Comparison of ENCODE assay signal across 10 cellular contexts in genomic region chr2:21043744-21044532, GRCh38. TPM values are rescaled to one million over a fixed set of nuclear protein-coding genes. Genes with fewer than 3 reads are reported as not detected.
DNase-seq lines count a peak whose midpoint lies in the region; ATAC-seq and TF ChIP-seq lines count a peak whose summit lies in the region.
"Had no signal": no experiment of that assay in that cellular context is flagged by ENCODE, and none has a peak within 500 bp of the region (broad histone marks: within the 10 kb centered on the region; RNA-seq: fewer than 3 reads in every experiment).

APOB (minus strand) TSS chr2:21044073; CDS start chr2:21043945, 128 bp downstream.

- H3K4me1 ChIP-seq in adipocyte (ENCODE audit: control insufficient read depth, insufficient read depth, low read length) (peaks cover 37% of the 10 kb centered on the region), smooth muscle cell (ENCODE audit: low read depth) (peaks cover 6% of the 10 kb centered on the region)

- 13% methylated on average over 50 of the region's 51 CpGs for WGBS in smooth muscle cell (ENCODE audit: low lambda C conversion rate)

- H3K27me3 ChIP-seq in adipocyte (replicated peaks; ENCODE audit: control insufficient read depth, insufficient read depth, low read length) (no peaks in the 10 kb centered on the region), smooth muscle cell (ENCODE audit: low read depth) (peaks cover 45% of the 10 kb centered on the region)
- H3K27me3 ChIP-seq: ovary had no signal

- H3K27me3 Mint-ChIP-seq in immature natural killer cell (ENCODE audit: low read depth in 3 of 3) (peaks cover 4 to 7% (median 6%) of the 10 kb centered on the region in 3 donors), HFFc6 (ENCODE audit: insufficient read depth) (no peaks in the 10 kb centered on the region)

- DNase-seq in adipocyte (ENCODE audit: low read depth) (peak; percentile 3), immature natural killer cell (no peak), smooth muscle cell (lab: John Stamatoyannopoulos, UW; ENCODE audit: unreplicated experiment) (peak; percentile 23), HFFc6 (no peak)
- no peak for DNase-seq in activated CD8-positive, alpha-beta memory T cell treated with anti-CD3 and anti-CD28 coated beads for 24 hours
- DNase-seq: SHP77 treated with DMSO at 0.1 percent for 48 hours had no signal

- no peak within 1 kb of the TSS for H2AFZ ChIP-seq in smooth muscle cell (ENCODE audit: low read depth)

- H3K36me3 ChIP-seq in adipocyte (ENCODE audit: control insufficient read depth, insufficient read depth, low read length, severe bottlenecking): no peaks in the 10 kb centered on the region
- H3K36me3 ChIP-seq in smooth muscle cell (ENCODE audit: low read depth): no peaks in the 10 kb centered on the region
- H3K36me3 ChIP-seq: ovary had no signal

- H3K27ac Mint-ChIP-seq in immature natural killer cell (no peak within 1 kb of the TSS), HFFc6 (no peak within 1 kb of the TSS)

- no peaks in the 10 kb centered on the region for H4K20me1 ChIP-seq in smooth muscle cell (ENCODE audit: low read depth)

- H3K4me3 Mint-ChIP-seq in immature natural killer cell (peak within 1 kb of the TSS in 3 of 5 donors; percentile 52 to 66 (median 61)), HFFc6 (no peak within 1 kb of the TSS)

- H3K9me3 Mint-ChIP-seq in immature natural killer cell (no peaks in the 10 kb centered on the region), HFFc6 (peaks cover 4% of the 10 kb centered on the region)

- H3K9ac ChIP-seq in adipocyte (ENCODE audit: low read length) (peak within 1 kb of the TSS; percentile 57), smooth muscle cell (ENCODE audit: low read depth) (no peak within 1 kb of the TSS)

- TF ChIP-seq CTCF in smooth muscle cell (IDR thresholded peaks at IDR 0.05; ENCODE audit: borderline replicate concordance, insufficient read depth, poor library complexity, severe bottlenecking): no peak
- no peak for TF ChIP-seq CTCF in HFFc6 (IDR thresholded peaks at IDR 0.05)

- H3K4me3 ChIP-seq in adipocyte (ENCODE audit: low read length) (peak within 1 kb of the TSS; percentile 21), smooth muscle cell (peak within 1 kb of the TSS; percentile 44)
- H3K4me3 ChIP-seq: ovary had no signal

- H3K4me2 ChIP-seq in smooth muscle cell: peak within 1 kb of the TSS; percentile 82

- H3K27ac ChIP-seq in smooth muscle cell (ENCODE audit: low read depth): no peak within 1 kb of the TSS

- H3K79me2 ChIP-seq in smooth muscle cell (ENCODE audit: low read depth): no peaks in the 10 kb centered on the region

- H3K36me3 Mint-ChIP-seq in immature natural killer cell (no peaks in the 10 kb centered on the region), HFFc6 (ENCODE audit: low read depth) (no peaks in the 10 kb centered on the region)

- H3K4me1 Mint-ChIP-seq in immature natural killer cell (peaks cover 3 to 5% of the 10 kb centered on the region in 2 donors), HFFc6 (ENCODE audit: low read depth) (no peaks in the 10 kb centered on the region; the same call in 1 of the 2 replicates)

- H3F3A ChIP-seq in smooth muscle cell (ENCODE audit: low read depth): no peaks in the 10 kb centered on the region

- no peaks in the 10 kb centered on the region for H3K9me3 ChIP-seq in adipocyte (ENCODE audit: control insufficient read depth, low read length)
- no peaks in the 10 kb centered on the region for H3K9me3 ChIP-seq in smooth muscle cell (replicated peaks; ENCODE audit: low read depth)
- H3K9me3 ChIP-seq: ovary had no signal

- peak; percentile 26 for ATAC-seq in HG02759 (IDR thresholded peaks at IDR 0.05; ENCODE audit: unreplicated experiment)
- ATAC-seq in HG03135 (IDR thresholded peaks at IDR 0.05; ENCODE audit: unreplicated experiment): no peak
- no peak for ATAC-seq in HG02610 (IDR thresholded peaks at IDR 0.05; ENCODE audit: unreplicated experiment)

RNA-seq across cellular contexts. Expression of gene APOB, which starts in this region (rescaled TPM):
- not detected for polyA plus RNA-seq in immature natural killer cell
- total RNA-seq in smooth muscle cell: under 0.01 and 0.09 TPM in 2 replicates
- 0.06 and 0.09 TPM in 2 replicates for polyA plus RNA-seq in smooth muscle cell
- total RNA-seq in HFFc6 (2021; fragmentation: NEBNext Ultra II Directional; extraction: Animal tissue kit (Norgen Biotek cat#: 25700)): not detected

Comparison
In these comparisons a context has a peak if more than half of its experiments do, and no peak if none do; other contexts are left out.
1. Peak in DNase-seq, H3K4me3 ChIP-seq and H3K4me2 ChIP-seq in smooth muscle cell; RNA of the gene not detected or under 1 TPM.